ENCODE assay signal across 10 cellular contexts in genomic region chr9:137665697-137666504, GRCh38. TPM values are rescaled to one million over a fixed set of nuclear protein-coding genes. Genes with fewer than 3 reads are reported as not detected.
A peak's percentile ranks its signal among the peaks of the same experiment; 100 is the strongest.
DNase-seq lines count a peak whose midpoint lies in the region; ATAC-seq and TF ChIP-seq lines count a peak whose summit lies in the region.
"Had no signal": no experiment of that assay in that cellular context is flagged by ENCODE, and none has a peak within 500 bp of the region (broad histone marks: within the 10 kb centered on the region; RNA-seq: fewer than 3 reads in every experiment).

No MANE protein-coding gene starts in this region.

- H3K9ac ChIP-seq in OCI-LY1 (ENCODE audit: low read length) (peak overlapping the region; percentile 49), neural progenitor cell (no peak overlapping the region)

- H3K4me3 ChIP-seq in OCI-LY1 (ENCODE audit: low read depth, low read length, poor library complexity, severe bottlenecking) (peak overlapping the region; percentile 40), fibroblast of villous mesenchyme (ENCODE audit: low read depth, low read length) (no peak overlapping the region), neural progenitor cell (peak overlapping the region; percentile 20)

- ATAC-seq in activated T-cell treated with anti-CD3 and anti-CD28 coated beads, Interleukin-2, amount 50 U/mL, for 4 hours, result no peak
- ATAC-seq in GM19455 (IDR thresholded peaks at IDR 0.05; ENCODE audit: unreplicated experiment), result no peak

- peaks cover 68% of the 10 kb centered on the region for H3K4me1 Mint-ChIP-seq in neural progenitor cell
- H3K4me1 Mint-ChIP-seq in activated T-cell treated with anti-CD3 and anti-CD28 coated beads, Interleukin-2, amount 50 U/mL, for 4 hours (ENCODE audit: low read depth), result peaks cover 51% of the 10 kb centered on the region

- H3F3A ChIP-seq in OCI-LY1 (ENCODE audit: insufficient read depth, low read length), result no peaks in the 10 kb centered on the region
- H3F3A ChIP-seq in neural progenitor cell (ENCODE audit: low read depth), result peaks cover 55% of the 10 kb centered on the region

- peak overlapping the region; percentile 91 for H3K27ac Mint-ChIP-seq in neural progenitor cell

- DNase-seq in AG08395 (ENCODE audit: low spot score) (peak; percentile 86), fibroblast of villous mesenchyme (ENCODE audit: low read depth) (peak; percentile 59), neural progenitor cell (ENCODE audit: low spot score) (peak; percentile 90), NCI-H774 (lab: John Stamatoyannopoulos, UW) (no peak), GM20000 (ENCODE audit: low spot score) (no peak)
- no peak for DNase-seq in activated T-cell treated with anti-CD3 and anti-CD28 coated beads, Interleukin-2, amount 50 U/mL, for 4 hours
- DNase-seq: kidney glomerular epithelial cell, NCI-H748 treated with DMSO at 0.1 percent for 48 hours had no signal

- H3K4me3 Mint-ChIP-seq in neural progenitor cell, result peak overlapping the region; percentile 71
- no peak overlapping the region for H3K4me3 Mint-ChIP-seq in activated T-cell treated with anti-CD3 and anti-CD28 coated beads, Interleukin-2, amount 50 U/mL, for 4 hours

- H3K9me3 ChIP-seq in OCI-LY1 (ENCODE audit: low read length) (no peaks in the 10 kb centered on the region), neural progenitor cell (ENCODE audit: low read depth) (no peaks in the 10 kb centered on the region)

- H2AFZ ChIP-seq in OCI-LY1 (ENCODE audit: low read length), result no peak overlapping the region
- H2AFZ ChIP-seq in neural progenitor cell (replicated peaks), result no peak overlapping the region

- H3K4me1 ChIP-seq in OCI-LY1 (ENCODE audit: insufficient read depth, low read length, severe bottlenecking), result peaks cover 80% of the 10 kb centered on the region
- peaks cover 61% of the 10 kb centered on the region for H3K4me1 ChIP-seq in neural progenitor cell

- TF ChIP-seq CTCF in OCI-LY1 (IDR thresholded peaks at IDR 0.05; ENCODE audit: low read length) (no peak), fibroblast of villous mesenchyme (IDR thresholded peaks at IDR 0.05; ENCODE audit: insufficient read depth, low read depth, low read length) (peak; percentile 54), neural progenitor cell (IDR thresholded peaks at IDR 0.05) (peak; percentile 42), GM20000 (IDR thresholded peaks at IDR 0.05; ENCODE audit: extremely low read depth, missing control alignments) (no peak)

- peak overlapping the region; percentile 63 for H3K4me2 ChIP-seq in OCI-LY1 (ENCODE audit: low read length)
- peak overlapping the region; percentile 67 for H3K4me2 ChIP-seq in neural progenitor cell

- H3K9me3 Mint-ChIP-seq in neural progenitor cell, result peaks cover 3% of the 10 kb centered on the region
- no peaks in the 10 kb centered on the region for H3K9me3 Mint-ChIP-seq in activated T-cell treated with anti-CD3 and anti-CD28 coated beads, Interleukin-2, amount 50 U/mL, for 4 hours

- H3K27me3 ChIP-seq in OCI-LY1 (ENCODE audit: insufficient read depth, low read length) (no peaks in the 10 kb centered on the region), neural progenitor cell (no peaks in the 10 kb centered on the region)

- peaks cover 22% of the 10 kb centered on the region for H3K36me3 Mint-ChIP-seq in neural progenitor cell
- H3K36me3 Mint-ChIP-seq in activated T-cell treated with anti-CD3 and anti-CD28 coated beads, Interleukin-2, amount 50 U/mL, for 4 hours (ENCODE audit: insufficient read depth), result peaks cover 11% of the 10 kb centered on the region

- H3K79me2 ChIP-seq in OCI-LY1 (ENCODE audit: insufficient read depth, low read length) (peaks cover 21% of the 10 kb centered on the region), neural progenitor cell (ENCODE audit: low read depth) (peaks cover 99% of the 10 kb centered on the region)

- peak overlapping the region; percentile 99 for H3K27ac ChIP-seq in OCI-LY1 (ENCODE audit: low read depth, low read length, poor library complexity, severe bottlenecking)
- H3K27ac ChIP-seq in neural progenitor cell, result peak overlapping the region; percentile 92

- H3K36me3 ChIP-seq in OCI-LY1 (ENCODE audit: insufficient read depth, low read length) (peaks cover 17% of the 10 kb centered on the region), neural progenitor cell (no peaks in the 10 kb centered on the region)

- H4K20me1 ChIP-seq in OCI-LY1 (ENCODE audit: insufficient read depth, low read length) (no peaks in the 10 kb centered on the region), neural progenitor cell (ENCODE audit: low read depth) (peaks cover 84% of the 10 kb centered on the region)

- no peaks in the 10 kb centered on the region for H3K9me2 ChIP-seq in OCI-LY1 (ENCODE audit: low read depth, low read length)

- H3K27me3 Mint-ChIP-seq in neural progenitor cell (ENCODE audit: insufficient read depth, low read depth), result peaks cover 7% of the 10 kb centered on the region
- no peaks in the 10 kb centered on the region for H3K27me3 Mint-ChIP-seq in activated T-cell treated with anti-CD3 and anti-CD28 coated beads, Interleukin-2, amount 50 U/mL, for 4 hours (ENCODE audit: low read depth)

RNA-seq across cellular contexts. Expression of gene EHMT1, which starts 47.1 kb away (rescaled TPM):
- 41.9 and 43.6 TPM in 2 replicates for total RNA-seq in fibroblast of villous mesenchyme
- total RNA-seq in neural progenitor cell (ENCODE audit: low replicate concordance), result 47.8 and 84.5 TPM in 2 replicates
- total RNA-seq in activated T-cell treated with anti-CD3 and anti-CD28 coated beads, Interleukin-2, amount 50 U/mL, for 4 hours, result 10 to 100 TPM; 76.6 to 79.1 (median 78.1) TPM

Comparison
In these comparisons a context has a peak if more than half of its experiments do, and no peak if none do; other contexts are left out.
1. DNase-seq: peak in AG08395 (single experiment), fibroblast of villous mesenchyme (single experiment) and neural progenitor cell (single experiment); none in activated T-cell treated with anti-CD3 and anti-CD28 coated beads, Interleukin-2, amount 50 U/mL, for 4 hours (single experiment), NCI-H774 (single experiment) and GM20000 (single experiment).
2. CTCF ChIP-seq: peak in fibroblast of villous mesenchyme (single experiment) and neural progenitor cell (single experiment); none in OCI-LY1 (single experiment) and GM20000 (single experiment).